ENCODE assay signal across 20 cellular contexts in genomic region chr17:54882950-54883349, GRCh38. TPM values are rescaled to one million over a fixed set of nuclear protein-coding genes. Genes with fewer than 3 reads are reported as not detected.
A peak's percentile ranks its signal among the peaks of the same experiment; 100 is the strongest.
DNase-seq lines count a peak whose midpoint lies in the region; ATAC-seq and TF ChIP-seq lines count a peak whose summit lies in the region.
"Had no signal": no experiment of that assay in that cellular context is flagged by ENCODE, and none has a peak within 500 bp of the region (broad histone marks: within the 10 kb centered on the region; RNA-seq: fewer than 3 reads in every experiment).

No MANE protein-coding gene starts in this region.

- DNase-seq in nephron progenitor cell (no peak), HuH-7 (ENCODE audit: low spot score) (no peak)
- DNase-seq in activated CD8-positive, alpha-beta T cell treated with anti-CD3 and anti-CD28 coated beads, Interleukin-2, amount 10 ng/mL, durations not matched to agents 7 days and 5 days: no peak
- no peak for DNase-seq in stimulated activated CD4-positive, alpha-beta T cell treated with anti-CD3 and anti-CD28 coated beads, Interleukin-2, amount 100 ng/mL, for 48 hours
- DNase-seq: activated CD4-positive, alpha-beta T cell treated with anti-CD3 and anti-CD28 coated beads, Interleukin-2, amount 10 ng/mL, durations not matched to agents 7 days and 5 days; activated effector memory CD4-positive, alpha-beta T cell treated with anti-CD3 and anti-CD28 coated beads, Interleukin-2, amount 50 U/mL, for 16 hours; COR-L47; dermis blood vessel endothelial cell; GDM1; H7; left ventricle myocardium superior; naive B cell; NCI-H2029 treated with DMSO at 0.1 percent for 48 hours; NCI-H69; stimulated activated CD4-positive, alpha-beta T cell treated with anti-CD3 and anti-CD28 coated beads, Interleukin-15, amount 100 ng/mL, for 24 hours; tibial artery had no signal

- no peaks in the 10 kb centered on the region for H3K36me3 Mint-ChIP-seq in nephron progenitor cell (ENCODE audit: low read depth)
- no peaks in the 10 kb centered on the region for H3K36me3 Mint-ChIP-seq in activated CD8-positive, alpha-beta T cell treated with anti-CD3 and anti-CD28 coated beads, Interleukin-2, amount 10 ng/mL, durations not matched to agents 7 days and 5 days (ENCODE audit: low read depth)
- H3K36me3 Mint-ChIP-seq: naive B cell had no signal

- peaks cover 1% of the 10 kb centered on the region for H3K9me3 Mint-ChIP-seq in nephron progenitor cell
- no peaks in the 10 kb centered on the region for H3K9me3 Mint-ChIP-seq in activated CD8-positive, alpha-beta T cell treated with anti-CD3 and anti-CD28 coated beads, Interleukin-2, amount 10 ng/mL, durations not matched to agents 7 days and 5 days (ENCODE audit: insufficient read depth)
- H3K9me3 Mint-ChIP-seq: activated CD4-positive, alpha-beta T cell treated with anti-CD3 and anti-CD28 coated beads, Interleukin-2, amount 10 ng/mL, durations not matched to agents 7 days and 5 days had no signal

- no peak for TF ChIP-seq CTCF in nephron progenitor cell (IDR thresholded peaks at IDR 0.05)

- H3K4me3 Mint-ChIP-seq in nephron progenitor cell: no peak overlapping the region
- no peak overlapping the region for H3K4me3 Mint-ChIP-seq in activated CD8-positive, alpha-beta T cell treated with anti-CD3 and anti-CD28 coated beads, Interleukin-2, amount 10 ng/mL, durations not matched to agents 7 days and 5 days
- H3K4me3 Mint-ChIP-seq: activated CD4-positive, alpha-beta T cell treated with anti-CD3 and anti-CD28 coated beads, Interleukin-2, amount 10 ng/mL, durations not matched to agents 7 days and 5 days; naive B cell had no signal

- POLR2A ChIA-PET in activated CD8-positive, alpha-beta T cell treated with anti-CD3 and anti-CD28 coated beads, Interleukin-2, amount 10 ng/mL, durations not matched to agents 7 days and 5 days (lab: Charles Lee): no interaction called here

- H3K27ac Mint-ChIP-seq in nephron progenitor cell: no peak overlapping the region
- no peak overlapping the region for H3K27ac Mint-ChIP-seq in activated CD8-positive, alpha-beta T cell treated with anti-CD3 and anti-CD28 coated beads, Interleukin-2, amount 10 ng/mL, durations not matched to agents 7 days and 5 days
- H3K27ac Mint-ChIP-seq: activated CD4-positive, alpha-beta T cell treated with anti-CD3 and anti-CD28 coated beads, Interleukin-2, amount 10 ng/mL, durations not matched to agents 7 days and 5 days; naive B cell had no signal

- no peaks in the 10 kb centered on the region for H3K4me1 Mint-ChIP-seq in nephron progenitor cell
- H3K4me1 Mint-ChIP-seq in activated CD8-positive, alpha-beta T cell treated with anti-CD3 and anti-CD28 coated beads, Interleukin-2, amount 10 ng/mL, durations not matched to agents 7 days and 5 days (ENCODE audit: low read depth): no peaks in the 10 kb centered on the region
- H3K4me1 Mint-ChIP-seq: activated CD4-positive, alpha-beta T cell treated with anti-CD3 and anti-CD28 coated beads, Interleukin-2, amount 10 ng/mL, durations not matched to agents 7 days and 5 days; naive B cell had no signal

- no peaks in the 10 kb centered on the region for H3K27me3 Mint-ChIP-seq in nephron progenitor cell (ENCODE audit: low read depth, poor library complexity)
- H3K27me3 Mint-ChIP-seq in activated CD8-positive, alpha-beta T cell treated with anti-CD3 and anti-CD28 coated beads, Interleukin-2, amount 10 ng/mL, durations not matched to agents 7 days and 5 days (ENCODE audit: low read depth): peaks cover 2% of the 10 kb centered on the region
- H3K27me3 Mint-ChIP-seq: activated CD4-positive, alpha-beta T cell treated with anti-CD3 and anti-CD28 coated beads, Interleukin-2, amount 10 ng/mL, durations not matched to agents 7 days and 5 days had no signal

- CTCF ChIA-PET in activated CD8-positive, alpha-beta T cell treated with anti-CD3 and anti-CD28 coated beads, Interleukin-2, amount 10 ng/mL, durations not matched to agents 7 days and 5 days (lab: Charles Lee): no interaction called here

- ATAC-seq in GM18498 (IDR thresholded peaks at IDR 0.05; ENCODE audit: unreplicated experiment): peak; percentile 87
- ATAC-seq in GM18907 (IDR thresholded peaks at IDR 0.05; ENCODE audit: unreplicated experiment): peak; percentile 80
- ATAC-seq in HG02571 (IDR thresholded peaks at IDR 0.05; ENCODE audit: unreplicated experiment): peak; percentile 94
- peak; percentile 68 for ATAC-seq in HG03139 (IDR thresholded peaks at IDR 0.05; ENCODE audit: unreplicated experiment)
- ATAC-seq in activated CD8-positive, alpha-beta T cell treated with anti-CD3 and anti-CD28 coated beads, Interleukin-2, amount 10 ng/mL, durations not matched to agents 7 days and 5 days: no peak
- ATAC-seq: left ventricle myocardium superior had no signal

RNA-seq across cellular contexts. Expression of gene TOM1L1, which starts 17.7 kb away (rescaled TPM):
- total RNA-seq in activated CD8-positive, alpha-beta T cell treated with anti-CD3 and anti-CD28 coated beads, Interleukin-2, amount 10 ng/mL, durations not matched to agents 7 days and 5 days: not detected
